In the genomic region with DNA sequence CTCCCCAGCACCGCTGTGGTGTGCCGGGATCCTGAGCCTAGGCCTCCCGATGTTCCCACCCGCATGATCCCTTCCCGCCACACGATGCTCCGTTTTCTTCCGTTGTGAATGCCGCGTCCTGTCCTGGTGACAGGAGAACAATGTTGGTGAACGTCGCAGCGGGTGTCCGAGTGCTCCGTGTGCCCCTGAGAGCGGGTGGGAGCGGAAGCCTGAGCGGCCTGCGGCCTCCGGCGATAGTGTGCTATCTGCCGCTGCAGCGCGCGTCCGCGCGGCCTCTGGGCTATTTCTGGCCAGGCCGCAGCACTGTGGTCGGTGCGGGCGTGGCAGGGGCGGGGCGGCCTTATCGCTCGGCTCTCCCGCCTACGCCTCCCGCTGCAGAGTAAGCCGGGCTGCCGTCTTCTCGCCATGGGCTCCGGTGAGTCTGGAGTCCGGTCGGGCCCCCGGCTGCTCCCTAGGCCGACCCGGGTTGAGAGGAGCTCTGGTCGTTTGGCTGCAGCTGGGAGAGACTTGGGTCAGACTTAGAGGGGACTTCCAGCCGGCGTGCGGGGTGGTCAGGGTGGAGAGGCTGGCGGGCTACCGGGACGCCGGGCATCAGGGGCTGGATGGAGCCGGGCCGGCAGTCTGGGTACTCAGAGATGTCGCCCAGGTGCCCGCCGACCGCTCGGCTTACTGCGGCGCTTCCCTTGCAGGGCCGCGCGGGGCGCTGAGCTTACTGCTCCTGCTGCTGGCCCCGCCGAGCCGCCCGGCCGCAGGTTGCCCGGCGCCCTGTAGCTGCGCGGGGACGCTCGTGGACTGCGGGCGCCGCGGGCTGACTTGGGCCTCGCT, we compare ENCODE assay signal across 8 cellular contexts. TPM values are rescaled to one million over a fixed set of nuclear protein-coding genes. Genes with fewer than 3 reads are reported as not detected.
DNase-seq lines count a peak whose midpoint lies in the region; ATAC-seq, FAIRE-seq and TF ChIP-seq lines count a peak whose summit lies in the region.

GP1BB (plus strand) TSS at position 375 of the 825 bp plus-strand sequence; CDS start at position 406, 31 bp downstream.

- DNase-seq in GM12865 (ENCODE audit: low read depth) (peak; percentile 41), RPMI8226 (peak; percentile 35), epithelial cell of esophagus (ENCODE audit: low read depth) (peak; percentile 15), occipital lobe (lab: John Stamatoyannopoulos, UW) (no peak), GM12892 (ENCODE audit: insufficient read length) (no peak)
- no peak for DNase-seq in central memory CD4-positive, alpha-beta T cell

- no peak within 1 kb of the TSS for H3K4me3 ChIP-seq in GM12865 (ENCODE audit: low read depth, low read length)
- H3K4me3 ChIP-seq in epithelial cell of esophagus (ENCODE audit: low read length) = no peak within 1 kb of the TSS

- ATAC-seq in GM19023 (IDR thresholded peaks at IDR 0.05; ENCODE audit: unreplicated experiment) (no peak), HG02885 (IDR thresholded peaks at IDR 0.05; ENCODE audit: poor library complexity, unreplicated experiment) (no peak)

- no peak for FAIRE-seq in GM12892 (lab: Jason Lieb, UNC)

- TF ChIP-seq POLR2A in GM12892 (IDR thresholded peaks at IDR 0.05; ENCODE audit: low read depth, low read length) = no peak

- no peak for TF ChIP-seq CTCF in GM12865 (IDR thresholded peaks at IDR 0.05; ENCODE audit: insufficient read depth, low read depth, low read length, missing control alignments)
- no peak for TF ChIP-seq CTCF in epithelial cell of esophagus (IDR thresholded peaks at IDR 0.05; ENCODE audit: insufficient read depth, low read depth, low read length, missing control alignments)

RNA-seq across cellular contexts. Expression of gene GP1BB, which starts in this region (rescaled TPM):
- 21.8 TPM for total RNA-seq in occipital lobe
- not detected for polyA plus RNA-seq in GM12892 (2012; ENCODE audit: missing spikeins)

Comparison
In these comparisons a context has a peak if more than half of its experiments do, and no peak if none do; other contexts are left out.
1. DNase-seq: peak in GM12865 (single experiment), RPMI8226 (single experiment) and epithelial cell of esophagus (single experiment); none in occipital lobe (single experiment), GM12892 (single experiment) and central memory CD4-positive, alpha-beta T cell (single experiment).